Comparison of ENCODE assay signal across 1 cellular context in the genomic region with DNA sequence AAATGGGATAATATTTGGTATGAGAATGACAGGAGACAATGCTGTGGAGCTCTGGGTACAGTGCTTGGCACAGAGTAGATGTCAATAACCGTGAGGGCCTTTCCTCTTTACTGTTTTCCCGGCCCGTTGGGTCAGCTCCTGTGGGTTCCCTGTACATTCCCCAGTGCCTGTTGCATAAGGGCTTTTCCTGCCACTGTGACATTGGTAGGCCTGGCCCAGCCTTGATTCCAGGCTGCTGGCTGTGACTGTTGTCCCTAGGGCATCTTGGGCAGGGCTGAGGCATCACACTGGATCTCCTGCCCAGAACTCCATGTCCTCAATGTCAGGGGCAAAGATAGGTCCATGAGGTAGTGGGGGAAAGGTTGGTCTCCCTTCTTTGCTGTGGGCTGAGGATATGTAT.
TF ChIP-seq lines count a peak whose summit lies in the region.

No MANE protein-coding gene starts in this region.

TF ChIP-seq in IMR-90, 13 proteins besides CTCF, POLR2A, EP300 and RAD21:
- TF ChIP-seq, protein P1, sequence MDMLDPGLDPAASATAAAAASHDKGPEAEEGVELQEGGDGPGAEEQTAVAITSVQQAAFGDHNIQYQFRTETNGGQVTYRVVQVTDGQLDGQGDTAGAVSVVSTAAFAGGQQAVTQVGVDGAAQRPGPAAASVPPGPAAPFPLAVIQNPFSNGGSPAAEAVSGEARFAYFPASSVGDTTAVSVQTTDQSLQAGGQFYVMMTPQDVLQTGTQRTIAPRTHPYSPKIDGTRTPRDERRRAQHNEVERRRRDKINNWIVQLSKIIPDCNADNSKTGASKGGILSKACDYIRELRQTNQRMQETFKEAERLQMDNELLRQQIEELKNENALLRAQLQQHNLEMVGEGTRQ (IDR thresholded peaks at IDR 0.05; ENCODE audit: low read depth, low read length): no peak
- TF ChIP-seq FOS (IDR thresholded peaks at IDR 0.05; ENCODE audit: low read depth, low read length) (no peak), NFE2L2 (IDR thresholded peaks at IDR 0.05; ENCODE audit: low read depth, low read length) (no peak), RFX5 (IDR thresholded peaks at IDR 0.05; ENCODE audit: low read depth, low read length) (no peak), CHD1 (IDR thresholded peaks at IDR 0.05; ENCODE audit: low read depth, low read length) (no peak)
